11 cellular contexts compared by ENCODE assay signal in the genomic region with DNA sequence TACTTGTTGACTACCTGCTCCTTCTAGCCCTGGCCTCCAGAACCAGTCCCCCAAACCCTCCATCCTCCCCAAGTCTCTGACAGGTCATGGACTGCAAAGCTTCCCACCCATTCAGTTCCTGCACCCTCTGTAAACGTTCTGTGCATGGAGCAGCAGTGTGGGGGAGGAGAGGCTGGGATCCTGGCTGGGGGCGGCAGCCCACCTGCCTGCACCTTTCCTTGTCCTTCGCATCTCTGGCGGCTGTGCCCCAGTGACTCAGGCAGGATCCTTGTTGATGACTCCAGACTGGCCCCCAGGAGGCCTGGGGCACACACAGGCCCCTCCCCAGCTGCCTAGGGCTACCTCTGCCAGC. TPM values are rescaled to one million over a fixed set of nuclear protein-coding genes. Genes with fewer than 3 reads are reported as not detected.
A peak's percentile ranks its signal among the peaks of the same experiment; 100 is the strongest.
DNase-seq lines count a peak whose midpoint lies in the region; ATAC-seq and TF ChIP-seq lines count a peak whose summit lies in the region.
"Had no signal": no experiment of that assay in that cellular context is flagged by ENCODE, and none has a peak within 500 bp of the region (broad histone marks: within the 10 kb centered on the region; RNA-seq: fewer than 3 reads in every experiment).

No MANE protein-coding gene starts in this region.

- ATAC-seq in gastrocnemius medialis, result no peak

- H4K20me1 ChIP-seq in MM.1S (ENCODE audit: insufficient read depth, low read length), result no peaks in the 10 kb centered on the region

- TF ChIP-seq POLR2A in suprapubic skin (IDR thresholded peaks at IDR 0.05) (no peak), gastrocnemius medialis (IDR thresholded peaks at IDR 0.05) (no peak)

- H3K4me1 ChIP-seq in CD8-positive, alpha-beta memory T cell (ENCODE audit: insufficient read depth, low read length), result peaks cover 8% of the 10 kb centered on the region
- H3K4me1 ChIP-seq in HUES6 (ENCODE audit: control insufficient read depth, insufficient read depth, low read length), result peaks cover 32% of the 10 kb centered on the region
- H3K4me1 ChIP-seq in suprapubic skin, result peaks cover 45% of the 10 kb centered on the region
- H3K4me1 ChIP-seq in MM.1S (ENCODE audit: low read length), result peaks cover 5% of the 10 kb centered on the region; the same call in 1 of the 2 replicates
- H3K4me1 ChIP-seq in gastrocnemius medialis, result peaks cover 25 to 28% of the 10 kb centered on the region in 2 donors

- peaks cover 3 to 4% of the 10 kb centered on the region in 2 donors for H3K27me3 Mint-ChIP-seq in CD8-positive, alpha-beta memory T cell
- peaks cover 4% of the 10 kb centered on the region for H3K27me3 Mint-ChIP-seq in activated naive CD8-positive, alpha-beta T cell treated with anti-CD3 and anti-CD28 coated beads for 36 hours
- peaks cover 2% of the 10 kb centered on the region for H3K27me3 Mint-ChIP-seq in mesothelial cell of epicardium (ENCODE audit: low read depth)

- H3K79me2 ChIP-seq in MM.1S (ENCODE audit: low read length), result peaks cover 27% of the 10 kb centered on the region

- no peaks in the 10 kb centered on the region for H3K36me3 ChIP-seq in CD8-positive, alpha-beta memory T cell (ENCODE audit: insufficient read depth, low read length)
- peaks cover 13% of the 10 kb centered on the region for H3K36me3 ChIP-seq in HUES6 (ENCODE audit: control insufficient read depth, insufficient read depth, low read length)
- H3K36me3 ChIP-seq in suprapubic skin, result no peaks in the 10 kb centered on the region
- no peaks in the 10 kb centered on the region for H3K36me3 ChIP-seq in MM.1S (replicated peaks; ENCODE audit: insufficient read depth, low read length)
- no peaks in the 10 kb centered on the region for H3K36me3 ChIP-seq in gastrocnemius medialis

- TF ChIP-seq EP300 in suprapubic skin (IDR thresholded peaks at IDR 0.05), result no peak

- H3K27me3 ChIP-seq in CD8-positive, alpha-beta memory T cell (ENCODE audit: insufficient read depth, low read length, poor library complexity, severe bottlenecking), result no peaks in the 10 kb centered on the region
- H3K27me3 ChIP-seq in HUES6 (ENCODE audit: control insufficient read depth, insufficient read depth, low read length), result no peaks in the 10 kb centered on the region
- peaks cover 7% of the 10 kb centered on the region for H3K27me3 ChIP-seq in suprapubic skin
- H3K27me3 ChIP-seq in MM.1S (replicated peaks; ENCODE audit: insufficient read depth, low read length), result peaks cover 30% of the 10 kb centered on the region
- H3K27me3 ChIP-seq in gastrocnemius medialis, result peaks cover 0 to 6% (median 3%) of the 10 kb centered on the region in 3 donors

- 0 out of 2 replicates have a peak, but pooled peaks cover 2% of the 10 kb centered on the region for H3F3A ChIP-seq in MM.1S (ENCODE audit: insufficient read depth, low read length)

- H3K9me2 ChIP-seq in MM.1S (replicated peaks; ENCODE audit: insufficient read depth, low read length), result no peaks in the 10 kb centered on the region

- H3K4me2 ChIP-seq in MM.1S (ENCODE audit: low read depth, low read length), result no peak overlapping the region

- H3K4me1 Mint-ChIP-seq in CD8-positive, alpha-beta memory T cell, result peaks cover 4 to 18% (median 12%) of the 10 kb centered on the region in 3 donors
- H3K4me1 Mint-ChIP-seq in activated naive CD8-positive, alpha-beta T cell treated with anti-CD3 and anti-CD28 coated beads for 36 hours, result peaks cover 5% of the 10 kb centered on the region
- peaks cover 23% of the 10 kb centered on the region for H3K4me1 Mint-ChIP-seq in mesothelial cell of epicardium

- H3K36me3 Mint-ChIP-seq in CD8-positive, alpha-beta memory T cell, result no peaks in the 10 kb centered on the region
- H3K36me3 Mint-ChIP-seq in activated naive CD8-positive, alpha-beta T cell treated with anti-CD3 and anti-CD28 coated beads for 36 hours, result peaks cover 20% of the 10 kb centered on the region
- no peaks in the 10 kb centered on the region for H3K36me3 Mint-ChIP-seq in mesothelial cell of epicardium

- H3K9ac ChIP-seq in HUES6 (ENCODE audit: low read length), result peak overlapping the region; percentile 91
- no peak overlapping the region for H3K9ac ChIP-seq in MM.1S (ENCODE audit: low read length)

- 80% methylated on average over 4 of the region's 4 CpGs for WGBS in suprapubic skin

- no peaks in the 10 kb centered on the region for H3K9me3 Mint-ChIP-seq in CD8-positive, alpha-beta memory T cell
- H3K9me3 Mint-ChIP-seq in activated naive CD8-positive, alpha-beta T cell treated with anti-CD3 and anti-CD28 coated beads for 36 hours, result no peaks in the 10 kb centered on the region
- H3K9me3 Mint-ChIP-seq in mesothelial cell of epicardium, result no peaks in the 10 kb centered on the region

- peak overlapping the region; percentile 81 for H3K27ac ChIP-seq in CD8-positive, alpha-beta memory T cell (ENCODE audit: low read depth, low read length)
- peak overlapping the region; percentile 84 for H3K27ac ChIP-seq in HUES6 (ENCODE audit: low read depth, low read length)
- no peak overlapping the region for H3K27ac ChIP-seq in suprapubic skin
- no peak overlapping the region for H3K27ac ChIP-seq in MM.1S (ENCODE audit: low read length)
- no peak overlapping the region for H3K27ac ChIP-seq in gastrocnemius medialis
- H3K27ac ChIP-seq: SJSA1 had no signal

- DNase-seq in CD8-positive, alpha-beta memory T cell, result no peak
- no peak for DNase-seq in activated naive CD8-positive, alpha-beta T cell treated with anti-CD3 and anti-CD28 coated beads for 36 hours
- DNase-seq in mesothelial cell of epicardium (ENCODE audit: low spot score in 2 of 2, unreplicated experiment in 2 of 2), result no peak
- no peak for DNase-seq in suprapubic skin (ENCODE audit: low spot score in 2 of 2)
- DNase-seq in MM.1S, result no peak
- no peak for DNase-seq in HCEC 1CT
- no peak for DNase-seq in gastrocnemius medialis
- DNase-seq: activated CD4-positive, alpha-beta T cell treated with anti-CD3 and anti-CD28 coated beads for 48 hours had no signal

- H3K4me3 Mint-ChIP-seq in CD8-positive, alpha-beta memory T cell, result peak overlapping the region; percentile 61 to 84 (median 77)
- peak overlapping the region; percentile 89 for H3K4me3 Mint-ChIP-seq in activated naive CD8-positive, alpha-beta T cell treated with anti-CD3 and anti-CD28 coated beads for 36 hours
- H3K4me3 Mint-ChIP-seq in mesothelial cell of epicardium, result peak overlapping the region; percentile 75

- in situ Hi-C loops in gastrocnemius medialis (cut with MboI; ENCODE audit: low sequenced_read_pairs in 4 of 4), result no loop called here

- POLR2A ChIA-PET in CD8-positive, alpha-beta memory T cell (lab: Charles Lee), result interaction anchor here (2.1 kb wide), 1 partner anchor 70 kb away, joined by 5 read pairs; the partner anchor contains the start of gene FLYWCH1

- no peak overlapping the region for H2AFZ ChIP-seq in MM.1S (ENCODE audit: low read length)

- H3K4me3 ChIP-seq in CD8-positive, alpha-beta memory T cell (ENCODE audit: low read length), result no peak overlapping the region
- H3K4me3 ChIP-seq in HUES6 (ENCODE audit: low read depth, low read length) (peak overlapping the region; percentile 86), suprapubic skin (no peak overlapping the region), MM.1S (ENCODE audit: low read length) (no peak overlapping the region), gastrocnemius medialis (no peak overlapping the region)
- H3K4me3 ChIP-seq: SJSA1 had no signal

- H3K9me3 ChIP-seq in CD8-positive, alpha-beta memory T cell (ENCODE audit: low read length), result no peaks in the 10 kb centered on the region
- no peaks in the 10 kb centered on the region for H3K9me3 ChIP-seq in HUES6 (ENCODE audit: control insufficient read depth, insufficient read depth, low read depth, low read length)
- no peaks in the 10 kb centered on the region for H3K9me3 ChIP-seq in suprapubic skin
- no peaks in the 10 kb centered on the region for H3K9me3 ChIP-seq in MM.1S (replicated peaks; ENCODE audit: insufficient read depth, low read length)
- H3K9me3 ChIP-seq in gastrocnemius medialis, result no peaks in the 10 kb centered on the region
- H3K9me3 ChIP-seq: SJSA1 had no signal

- CTCF ChIA-PET in CD8-positive, alpha-beta memory T cell (lab: Charles Lee), result interaction anchor here (0.9 to 1.5 kb wide), 3 partner anchors 13 to 26 kb away, joined by 3 to 5 read pairs (median 4); partner anchors contain the start of gene PAQR4

- intact Hi-C loops in gastrocnemius medialis (cut with DNase I; ENCODE audit: low total_unique reads), result no loop called here

- TF ChIP-seq CTCF in mesothelial cell of epicardium (IDR thresholded peaks at IDR 0.05; ENCODE audit: unreplicated experiment), result no peak
- no peak for TF ChIP-seq CTCF in suprapubic skin (IDR thresholded peaks at IDR 0.05)
- no peak for TF ChIP-seq CTCF in MM.1S (IDR thresholded peaks at IDR 0.05; ENCODE audit: low read length)
- TF ChIP-seq CTCF in gastrocnemius medialis (IDR thresholded peaks at IDR 0.05 in 4 of 5, conservative IDR thresholded peaks at IDR 0.05 in 1 of 5), result no peak

- H3K27ac Mint-ChIP-seq in CD8-positive, alpha-beta memory T cell, result peak overlapping the region in 6 of 8 donors; percentile 10 to 96 (median 80)
- peak overlapping the region; percentile 26 for H3K27ac Mint-ChIP-seq in activated naive CD8-positive, alpha-beta T cell treated with anti-CD3 and anti-CD28 coated beads for 36 hours
- peak overlapping the region; percentile 87 for H3K27ac Mint-ChIP-seq in mesothelial cell of epicardium

RNA-seq across cellular contexts. Expression of gene PKMYT1, which starts 1.6 kb away (rescaled TPM):
- total RNA-seq in CD8-positive, alpha-beta memory T cell, result 100 to 1,000 TPM; 103 to 112 TPM
- 0.18 TPM for polyA plus RNA-seq in CD8-positive, alpha-beta memory T cell
- total RNA-seq in activated naive CD8-positive, alpha-beta T cell treated with anti-CD3 and anti-CD28 coated beads for 36 hours, result 100 to 1,000 TPM; 144 to 145 TPM
- total RNA-seq in mesothelial cell of epicardium (21.1 to 22.0 TPM (median 21.8 TPM) in 3 replicates), suprapubic skin (1 to 10 TPM; 1.9 to 6.4 (median 4.7) TPM), gastrocnemius medialis (1 to 10 TPM in 2 of 4 donors, not detected in 2; 1.4 to 2.4 TPM)

RNA-seq across cellular contexts. Expression of gene PAQR4, which starts 12.7 kb away (rescaled TPM):
- total RNA-seq in CD8-positive, alpha-beta memory T cell, result 10 to 100 TPM; 38.7 to 39.0 TPM
- 1.5 TPM for polyA plus RNA-seq in CD8-positive, alpha-beta memory T cell
- 10 to 100 TPM; 29.5 to 31.0 TPM for total RNA-seq in activated naive CD8-positive, alpha-beta T cell treated with anti-CD3 and anti-CD28 coated beads for 36 hours
- total RNA-seq in mesothelial cell of epicardium, result 8.1 to 10.1 TPM (median 8.9 TPM) in 3 replicates
- total RNA-seq in suprapubic skin, result 10 to 100 TPM in 3 of 4 donors, 1 to 10 TPM in 1; 4.7 to 19.2 (median 14.1) TPM
- 10 to 100 TPM in 2 of 4 donors, 1 to 10 TPM in 2; 4.2 to 14.6 (median 10.2) TPM for total RNA-seq in gastrocnemius medialis

RNA-seq across cellular contexts. Expression of gene KREMEN2, which starts 17.8 kb away (rescaled TPM):
- not detected for total RNA-seq in CD8-positive, alpha-beta memory T cell
- not detected for polyA plus RNA-seq in CD8-positive, alpha-beta memory T cell
- total RNA-seq in activated naive CD8-positive, alpha-beta T cell treated with anti-CD3 and anti-CD28 coated beads for 36 hours, result not detected
- total RNA-seq in mesothelial cell of epicardium, result 27.3 to 30.5 TPM (median 29.1 TPM) in 3 replicates
- total RNA-seq in suprapubic skin, result 1 to 10 TPM; 1.0 to 4.2 (median 3.9) TPM
- total RNA-seq in gastrocnemius medialis, result not detected
- total RNA-seq: SJSA1 had no signal

RNA-seq across cellular contexts. Expression of gene CLDN9, which starts 30.8 kb away (rescaled TPM):
- total RNA-seq in CD8-positive, alpha-beta memory T cell, result not detected
- not detected for polyA plus RNA-seq in CD8-positive, alpha-beta memory T cell
- not detected for total RNA-seq in activated naive CD8-positive, alpha-beta T cell treated with anti-CD3 and anti-CD28 coated beads for 36 hours
- 5.4 to 5.7 TPM (median 5.4 TPM) in 3 replicates for total RNA-seq in mesothelial cell of epicardium
- total RNA-seq in suprapubic skin, result not detected
- total RNA-seq in gastrocnemius medialis, result under 1 TPM in 1 of 4 donors, not detected in 3; 0.40 TPM
- total RNA-seq: SJSA1 had no signal

RNA-seq across cellular contexts. Expression of gene CLDN6, which starts 36.1 kb away (rescaled TPM):
- not detected for total RNA-seq in CD8-positive, alpha-beta memory T cell
- not detected for polyA plus RNA-seq in CD8-positive, alpha-beta memory T cell
- not detected for total RNA-seq in activated naive CD8-positive, alpha-beta T cell treated with anti-CD3 and anti-CD28 coated beads for 36 hours
- total RNA-seq in mesothelial cell of epicardium, result 257 to 267 TPM (median 260 TPM) in 3 replicates
- total RNA-seq in suprapubic skin, result not detected
- under 1 TPM in 1 of 4 donors, not detected in 3; 0.55 TPM for total RNA-seq in gastrocnemius medialis
- total RNA-seq: NCI-H460, SJSA1 had no signal

Comparison
In these comparisons a context has a peak if more than half of its experiments do, and no peak if none do; other contexts are left out.
1. H3K27ac ChIP-seq: peak in CD8-positive, alpha-beta memory T cell (single experiment) and HUES6 (single experiment); none in suprapubic skin (single experiment), MM.1S (single experiment) and gastrocnemius medialis (0 of 4).
2. H3K27ac Mint-ChIP-seq: peak in every context shown above with its lines; median percentile 87 in mesothelial cell of epicardium; 80 in CD8-positive, alpha-beta memory T cell; 26 in activated naive CD8-positive, alpha-beta T cell treated with anti-CD3 and anti-CD28 coated beads for 36 hours.
3. Peak in every context shown above with its lines, with median percentiles within 50 percentile points of each other: H3K4me3 Mint-ChIP-seq.